In the genomic region with DNA sequence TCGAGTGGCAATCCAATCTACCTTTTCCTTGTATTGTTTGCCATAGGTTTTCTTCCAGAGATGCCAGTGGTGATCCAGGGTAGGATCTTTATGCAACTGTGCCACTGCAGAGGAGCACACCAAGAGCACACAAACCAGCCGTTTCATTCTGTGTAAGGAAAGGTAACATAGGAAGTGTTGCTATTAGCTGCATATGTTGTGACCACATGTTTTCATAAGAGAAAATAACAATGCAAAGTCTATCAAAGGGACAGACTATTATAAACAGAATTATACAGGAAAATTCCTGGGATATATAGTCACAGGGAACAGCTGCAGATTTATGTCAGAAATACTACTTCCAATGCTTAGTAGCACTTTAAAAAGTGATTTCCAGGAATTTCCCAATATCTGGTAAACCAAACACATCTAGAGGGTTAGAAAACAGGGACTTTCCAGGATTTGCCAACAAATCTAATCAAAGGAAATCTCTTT, we compare ENCODE assay signal across 1 cellular context.
TF ChIP-seq lines count a peak whose summit lies in the region.

No MANE protein-coding gene starts in this region.

TF ChIP-seq in GM23338, 12 proteins besides CTCF, POLR2A, EP300 and RAD21 (continued from another document):
- TF ChIP-seq, protein P1, sequence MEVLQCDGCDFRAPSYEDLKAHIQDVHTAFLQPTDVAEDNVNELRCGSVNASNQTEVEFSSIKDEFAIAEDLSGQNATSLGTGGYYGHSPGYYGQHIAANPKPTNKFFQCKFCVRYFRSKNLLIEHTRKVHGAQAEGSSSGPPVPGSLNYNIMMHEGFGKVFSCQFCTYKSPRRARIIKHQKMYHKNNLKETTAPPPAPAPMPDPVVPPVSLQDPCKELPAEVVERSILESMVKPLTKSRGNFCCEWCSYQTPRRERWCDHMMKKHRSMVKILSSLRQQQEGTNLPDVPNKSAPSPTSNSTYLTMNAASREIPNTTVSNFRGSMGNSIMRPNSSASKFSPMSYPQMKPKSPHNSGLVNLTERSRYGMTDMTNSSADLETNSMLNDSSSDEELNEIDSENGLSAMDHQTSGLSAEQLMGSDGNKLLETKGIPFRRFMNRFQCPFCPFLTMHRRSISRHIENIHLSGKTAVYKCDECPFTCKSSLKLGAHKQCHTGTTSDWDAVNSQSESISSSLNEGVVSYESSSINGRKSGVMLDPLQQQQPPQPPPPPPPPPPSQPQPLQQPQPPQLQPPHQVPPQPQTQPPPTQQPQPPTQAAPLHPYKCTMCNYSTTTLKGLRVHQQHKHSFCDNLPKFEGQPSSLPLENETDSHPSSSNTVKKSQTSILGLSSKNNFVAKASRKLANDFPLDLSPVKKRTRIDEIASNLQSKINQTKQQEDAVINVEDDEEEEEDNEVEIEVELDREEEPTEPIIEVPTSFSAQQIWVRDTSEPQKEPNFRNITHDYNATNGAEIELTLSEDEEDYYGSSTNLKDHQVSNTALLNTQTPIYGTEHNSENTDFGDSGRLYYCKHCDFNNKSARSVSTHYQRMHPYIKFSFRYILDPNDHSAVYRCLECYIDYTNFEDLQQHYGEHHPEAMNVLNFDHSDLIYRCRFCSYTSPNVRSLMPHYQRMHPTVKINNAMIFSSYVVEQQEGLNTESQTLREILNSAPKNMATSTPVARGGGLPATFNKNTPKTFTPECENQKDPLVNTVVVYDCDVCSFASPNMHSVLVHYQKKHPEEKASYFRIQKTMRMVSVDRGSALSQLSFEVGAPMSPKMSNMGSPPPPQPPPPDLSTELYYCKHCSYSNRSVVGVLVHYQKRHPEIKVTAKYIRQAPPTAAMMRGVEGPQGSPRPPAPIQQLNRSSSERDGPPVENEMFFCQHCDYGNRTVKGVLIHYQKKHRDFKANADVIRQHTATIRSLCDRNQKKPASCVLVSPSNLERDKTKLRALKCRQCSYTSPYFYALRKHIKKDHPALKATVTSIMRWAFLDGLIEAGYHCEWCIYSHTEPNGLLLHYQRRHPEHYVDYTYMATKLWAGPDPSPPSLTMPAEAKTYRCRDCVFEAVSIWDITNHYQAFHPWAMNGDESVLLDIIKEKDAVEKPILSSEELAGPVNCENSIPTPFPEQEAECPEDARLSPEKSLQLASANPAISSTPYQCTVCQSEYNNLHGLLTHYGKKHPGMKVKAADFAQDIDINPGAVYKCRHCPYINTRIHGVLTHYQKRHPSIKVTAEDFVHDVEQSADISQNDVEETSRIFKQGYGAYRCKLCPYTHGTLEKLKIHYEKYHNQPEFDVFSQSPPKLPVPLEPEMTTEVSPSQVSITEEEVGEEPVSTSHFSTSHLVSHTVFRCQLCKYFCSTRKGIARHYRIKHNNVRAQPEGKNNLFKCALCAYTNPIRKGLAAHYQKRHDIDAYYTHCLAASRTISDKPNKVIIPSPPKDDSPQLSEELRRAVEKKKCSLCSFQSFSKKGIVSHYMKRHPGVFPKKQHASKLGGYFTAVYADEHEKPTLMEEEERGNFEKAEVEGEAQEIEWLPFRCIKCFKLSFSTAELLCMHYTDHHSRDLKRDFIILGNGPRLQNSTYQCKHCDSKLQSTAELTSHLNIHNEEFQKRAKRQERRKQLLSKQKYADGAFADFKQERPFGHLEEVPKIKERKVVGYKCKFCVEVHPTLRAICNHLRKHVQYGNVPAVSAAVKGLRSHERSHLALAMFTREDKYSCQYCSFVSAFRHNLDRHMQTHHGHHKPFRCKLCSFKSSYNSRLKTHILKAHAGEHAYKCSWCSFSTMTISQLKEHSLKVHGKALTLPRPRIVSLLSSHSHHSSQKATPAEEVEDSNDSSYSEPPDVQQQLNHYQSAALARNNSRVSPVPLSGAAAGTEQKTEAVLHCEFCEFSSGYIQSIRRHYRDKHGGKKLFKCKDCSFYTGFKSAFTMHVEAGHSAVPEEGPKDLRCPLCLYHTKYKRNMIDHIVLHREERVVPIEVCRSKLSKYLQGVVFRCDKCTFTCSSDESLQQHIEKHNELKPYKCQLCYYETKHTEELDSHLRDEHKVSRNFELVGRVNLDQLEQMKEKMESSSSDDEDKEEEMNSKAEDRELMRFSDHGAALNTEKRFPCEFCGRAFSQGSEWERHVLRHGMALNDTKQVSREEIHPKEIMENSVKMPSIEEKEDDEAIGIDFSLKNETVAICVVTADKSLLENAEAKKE (CRISPR knock-in tag; IDR thresholded peaks at IDR 0.05): no peak
- TF ChIP-seq, protein P2, sequence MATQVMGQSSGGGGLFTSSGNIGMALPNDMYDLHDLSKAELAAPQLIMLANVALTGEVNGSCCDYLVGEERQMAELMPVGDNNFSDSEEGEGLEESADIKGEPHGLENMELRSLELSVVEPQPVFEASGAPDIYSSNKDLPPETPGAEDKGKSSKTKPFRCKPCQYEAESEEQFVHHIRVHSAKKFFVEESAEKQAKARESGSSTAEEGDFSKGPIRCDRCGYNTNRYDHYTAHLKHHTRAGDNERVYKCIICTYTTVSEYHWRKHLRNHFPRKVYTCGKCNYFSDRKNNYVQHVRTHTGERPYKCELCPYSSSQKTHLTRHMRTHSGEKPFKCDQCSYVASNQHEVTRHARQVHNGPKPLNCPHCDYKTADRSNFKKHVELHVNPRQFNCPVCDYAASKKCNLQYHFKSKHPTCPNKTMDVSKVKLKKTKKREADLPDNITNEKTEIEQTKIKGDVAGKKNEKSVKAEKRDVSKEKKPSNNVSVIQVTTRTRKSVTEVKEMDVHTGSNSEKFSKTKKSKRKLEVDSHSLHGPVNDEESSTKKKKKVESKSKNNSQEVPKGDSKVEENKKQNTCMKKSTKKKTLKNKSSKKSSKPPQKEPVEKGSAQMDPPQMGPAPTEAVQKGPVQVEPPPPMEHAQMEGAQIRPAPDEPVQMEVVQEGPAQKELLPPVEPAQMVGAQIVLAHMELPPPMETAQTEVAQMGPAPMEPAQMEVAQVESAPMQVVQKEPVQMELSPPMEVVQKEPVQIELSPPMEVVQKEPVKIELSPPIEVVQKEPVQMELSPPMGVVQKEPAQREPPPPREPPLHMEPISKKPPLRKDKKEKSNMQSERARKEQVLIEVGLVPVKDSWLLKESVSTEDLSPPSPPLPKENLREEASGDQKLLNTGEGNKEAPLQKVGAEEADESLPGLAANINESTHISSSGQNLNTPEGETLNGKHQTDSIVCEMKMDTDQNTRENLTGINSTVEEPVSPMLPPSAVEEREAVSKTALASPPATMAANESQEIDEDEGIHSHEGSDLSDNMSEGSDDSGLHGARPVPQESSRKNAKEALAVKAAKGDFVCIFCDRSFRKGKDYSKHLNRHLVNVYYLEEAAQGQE (IDR thresholded peaks at IDR 0.05; ENCODE audit: unreplicated experiment): no peak
- TF ChIP-seq NANOG (IDR thresholded peaks at IDR 0.05; ENCODE audit: borderline replicate concordance): no peak
- no peak for TF ChIP-seq POLR2AphosphoS5 (IDR thresholded peaks at IDR 0.05; ENCODE audit: low read depth)
- TF ChIP-seq ZNF114 (CRISPR knock-in tag; IDR thresholded peaks at IDR 0.05): no peak
- TF ChIP-seq, protein P3, sequence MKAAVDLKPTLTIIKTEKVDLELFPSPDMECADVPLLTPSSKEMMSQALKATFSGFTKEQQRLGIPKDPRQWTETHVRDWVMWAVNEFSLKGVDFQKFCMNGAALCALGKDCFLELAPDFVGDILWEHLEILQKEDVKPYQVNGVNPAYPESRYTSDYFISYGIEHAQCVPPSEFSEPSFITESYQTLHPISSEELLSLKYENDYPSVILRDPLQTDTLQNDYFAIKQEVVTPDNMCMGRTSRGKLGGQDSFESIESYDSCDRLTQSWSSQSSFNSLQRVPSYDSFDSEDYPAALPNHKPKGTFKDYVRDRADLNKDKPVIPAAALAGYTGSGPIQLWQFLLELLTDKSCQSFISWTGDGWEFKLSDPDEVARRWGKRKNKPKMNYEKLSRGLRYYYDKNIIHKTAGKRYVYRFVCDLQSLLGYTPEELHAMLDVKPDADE (IDR thresholded peaks at IDR 0.05): no peak
TF ChIP-seq in GM23338: peak in this region for 0.
